ENCODE assay signal across 8 cellular contexts in the genomic region with DNA sequence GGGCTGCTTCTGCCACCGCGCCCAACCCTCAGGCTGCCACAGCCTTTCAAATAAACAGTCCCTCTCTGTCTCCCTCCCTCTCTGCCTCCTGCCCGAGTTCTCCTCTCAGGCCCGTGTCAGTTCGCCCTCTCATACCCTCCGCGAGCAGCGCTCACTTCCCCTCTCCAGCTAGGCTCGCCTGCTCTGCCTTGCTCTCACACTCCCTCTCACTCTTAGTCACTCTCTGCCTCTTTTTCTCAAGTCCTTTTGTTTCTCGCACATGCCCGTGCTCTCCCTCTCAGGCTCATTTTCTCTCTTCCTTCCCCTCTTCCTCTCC. TPM values are rescaled to one million over a fixed set of nuclear protein-coding genes. Genes with fewer than 3 reads are reported as not detected.
DNase-seq lines count a peak whose midpoint lies in the region; ATAC-seq and TF ChIP-seq lines count a peak whose summit lies in the region.

No MANE protein-coding gene starts in this region.

- no peak overlapping the region for H2AFZ ChIP-seq in fibroblast of lung (ENCODE audit: low read length)

- H3K9ac ChIP-seq in HUES48 (ENCODE audit: low read depth, low read length) (no peak overlapping the region), fibroblast of lung (ENCODE audit: insufficient read depth, low read length) (no peak overlapping the region)

- CTCF ChIA-PET in WTC11 (lab: Charles Lee), result interaction anchor here (1.0 to 2.1 kb wide), 3 partner anchors 388 to 556 kb away, joined by 4 to 11 read pairs (median 5); no protein-coding TSS in a partner anchor

- H3K4me3 Mint-ChIP-seq in WTC11, result peak overlapping the region; percentile 56
- peak overlapping the region; percentile 51 for H3K4me3 Mint-ChIP-seq in natural killer cell treated with Interleukin-12 subunit alpha and Interleukin-12 subunit beta and Interleukin-15 and Interleukin-18, amount 100 ng/mL, for 72 hours

- no peak overlapping the region for H3K27ac Mint-ChIP-seq in WTC11
- H3K27ac Mint-ChIP-seq in natural killer cell treated with Interleukin-12 subunit alpha and Interleukin-12 subunit beta and Interleukin-15 and Interleukin-18, amount 100 ng/mL, for 72 hours, result no peak overlapping the region

- peak overlapping the region; percentile 59 for H3K4me2 ChIP-seq in fibroblast of lung (ENCODE audit: extremely low read depth, insufficient read depth, low read length)

- no peak overlapping the region for H3K27ac ChIP-seq in HUES48 (ENCODE audit: low read depth, low read length)
- H3K27ac ChIP-seq in fibroblast of lung (ENCODE audit: insufficient read depth, low read length), result peak overlapping the region; percentile 23

- ATAC-seq in WTC11 (peak; percentile 3), GM19467 (IDR thresholded peaks at IDR 0.05; ENCODE audit: unreplicated experiment) (no peak)
- no peak for ATAC-seq in natural killer cell treated with Interleukin-12 subunit alpha and Interleukin-12 subunit beta and Interleukin-15 and Interleukin-18, amount 100 ng/mL, for 72 hours

- H3K27me3 ChIP-seq in HUES48 (ENCODE audit: control insufficient read depth, insufficient read depth, low read length), result peaks cover 94% of the 10 kb centered on the region
- no peaks in the 10 kb centered on the region for H3K27me3 ChIP-seq in fibroblast of lung (ENCODE audit: control insufficient read depth, insufficient read depth, low read length)

- H3K9me3 ChIP-seq in HUES48 (ENCODE audit: control insufficient read depth, insufficient read depth, low read length), result 0 out of 2 replicates have a peak, but pooled peaks cover 4% of the 10 kb centered on the region
- H3K9me3 ChIP-seq in fibroblast of lung (ENCODE audit: control insufficient read depth, insufficient read depth, low read depth, low read length), result no peaks in the 10 kb centered on the region

- H3K4me3 ChIP-seq in HUES48 (ENCODE audit: low read depth, low read length) (peak overlapping the region; percentile 48), fibroblast of lung (replicated peaks in 1 of 4; ENCODE audit: control extremely low read depth in 1 of 4, insufficient read depth in 1 of 4, low read depth in 3 of 4, low read length in 4 of 4) (peak overlapping the region; percentile 47 to 81 (median 62))

- H3K4me1 Mint-ChIP-seq in WTC11, result peaks cover 22% of the 10 kb centered on the region
- H3K4me1 Mint-ChIP-seq in natural killer cell treated with Interleukin-12 subunit alpha and Interleukin-12 subunit beta and Interleukin-15 and Interleukin-18, amount 100 ng/mL, for 72 hours (ENCODE audit: low read depth in 2 of 2), result peaks cover 6 to 20% of the 10 kb centered on the region in 2 donors

- peaks cover 18% of the 10 kb centered on the region for H3K79me2 ChIP-seq in fibroblast of lung (ENCODE audit: control insufficient read depth, insufficient read depth, low read length)

- H3K36me3 ChIP-seq in HUES48 (ENCODE audit: control insufficient read depth, insufficient read depth, low read length) (no peaks in the 10 kb centered on the region), fibroblast of lung (ENCODE audit: control insufficient read depth, insufficient read depth, low read length) (no peaks in the 10 kb centered on the region)

- H3K9me3 Mint-ChIP-seq in WTC11, result no peaks in the 10 kb centered on the region
- H3K9me3 Mint-ChIP-seq in natural killer cell treated with Interleukin-12 subunit alpha and Interleukin-12 subunit beta and Interleukin-15 and Interleukin-18, amount 100 ng/mL, for 72 hours, result no peaks in the 10 kb centered on the region

- peaks cover 99% of the 10 kb centered on the region for H3K27me3 Mint-ChIP-seq in WTC11 (ENCODE audit: low read depth)
- H3K27me3 Mint-ChIP-seq in natural killer cell treated with Interleukin-12 subunit alpha and Interleukin-12 subunit beta and Interleukin-15 and Interleukin-18, amount 100 ng/mL, for 72 hours, result peaks cover 0 to 6% of the 10 kb centered on the region in 2 donors

- peak; percentile 2 for DNase-seq in stimulated activated naive CD4-positive, alpha-beta T cell treated with Interleukin-2 at 50 U/mL for 16 hours (lab: John Stamatoyannopoulos, UW)
- DNase-seq in stimulated activated naive CD4-positive, alpha-beta T cell (lab: John Stamatoyannopoulos, UW), result no peak
- DNase-seq in WTC11 (ENCODE audit: low spot score), result no peak
- peak; percentile 75 to 80 for DNase-seq in fibroblast of lung (ENCODE audit: low read depth in 2 of 2)
- peak; percentile 2 for DNase-seq in natural killer cell treated with Interleukin-12 subunit alpha and Interleukin-12 subunit beta and Interleukin-15 and Interleukin-18, amount 100 ng/mL, for 72 hours (ENCODE audit: low spot score)
- no peak for DNase-seq in NCI-H510A treated with DMSO at 0.1 percent for 48 hours (lab: John Stamatoyannopoulos, UW)

- POLR2A ChIA-PET in WTC11 (lab: Charles Lee), result interaction anchor here (1.2 kb wide), 1 partner anchor 390 kb away, joined by 3 read pairs; no protein-coding TSS in a partner anchor

- no peaks in the 10 kb centered on the region for H4K20me1 ChIP-seq in fibroblast of lung (ENCODE audit: control insufficient read depth, extremely low read depth, insufficient read depth, low read length)

- peaks cover 3% of the 10 kb centered on the region for H3K36me3 Mint-ChIP-seq in WTC11
- no peaks in the 10 kb centered on the region for H3K36me3 Mint-ChIP-seq in natural killer cell treated with Interleukin-12 subunit alpha and Interleukin-12 subunit beta and Interleukin-15 and Interleukin-18, amount 100 ng/mL, for 72 hours

- peaks cover 11% of the 10 kb centered on the region; the same call in 1 of the 2 replicates for H3K4me1 ChIP-seq in HUES48 (ENCODE audit: control insufficient read depth, insufficient read depth, low read length)
- H3K4me1 ChIP-seq in fibroblast of lung (ENCODE audit: control insufficient read depth, extremely low read depth, insufficient read depth, low read length), result no peaks in the 10 kb centered on the region

- TF ChIP-seq CTCF in WTC11 (IDR thresholded peaks at IDR 0.05), result no peak
- no peak for TF ChIP-seq CTCF in fibroblast of lung (conservative IDR thresholded peaks at IDR 0.05 in 1 of 2, IDR thresholded peaks at IDR 0.05 in 1 of 2; ENCODE audit: low read depth in 1 of 2, low read length in 2 of 2)

TF ChIP-seq in WTC11, 78 proteins besides CTCF, POLR2A, EP300 and RAD21:
- no peak for TF ChIP-seq RORB (CRISPR knock-in tag; IDR thresholded peaks at IDR 0.05)

RNA-seq across cellular contexts. Expression of a gene that starts 3.2 kb away (rescaled TPM):
- total RNA-seq in WTC11 (2021), result 9.7 to 16.4 TPM (median 10.0 TPM) in 3 replicates
- 41.1 and 43.4 TPM in 2 replicates for total RNA-seq in fibroblast of lung
- polyA plus RNA-seq in fibroblast of lung, result 12.6 and 16.4 TPM in 2 replicates
- 14.0 and 19.6 TPM in 2 replicates for polyA plus RNA-seq in fibroblast of lung (2012)
- polyA minus RNA-seq in fibroblast of lung (ENCODE audit: low replicate concordance), result 17.4 and 19.7 TPM in 2 replicates
- total RNA-seq in natural killer cell treated with Interleukin-12 subunit alpha and Interleukin-12 subunit beta and Interleukin-15 and Interleukin-18, amount 100 ng/mL, for 72 hours, result 1 to 10 TPM; 3.4 to 3.9 TPM

Comparison
In these comparisons a context has a peak if more than half of its experiments do, and no peak if none do; other contexts are left out.
1. DNase-seq: peak in stimulated activated naive CD4-positive, alpha-beta T cell treated with Interleukin-2 at 50 U/mL for 16 hours (single experiment), fibroblast of lung (2 of 2) and natural killer cell treated with Interleukin-12 subunit alpha and Interleukin-12 subunit beta and Interleukin-15 and Interleukin-18, amount 100 ng/mL, for 72 hours (single experiment); none in stimulated activated naive CD4-positive, alpha-beta T cell (0 of 6), WTC11 (single experiment) and NCI-H510A treated with DMSO at 0.1 percent for 48 hours (single experiment).